ENCODE assay signal across 1 cellular context in the genomic region with DNA sequence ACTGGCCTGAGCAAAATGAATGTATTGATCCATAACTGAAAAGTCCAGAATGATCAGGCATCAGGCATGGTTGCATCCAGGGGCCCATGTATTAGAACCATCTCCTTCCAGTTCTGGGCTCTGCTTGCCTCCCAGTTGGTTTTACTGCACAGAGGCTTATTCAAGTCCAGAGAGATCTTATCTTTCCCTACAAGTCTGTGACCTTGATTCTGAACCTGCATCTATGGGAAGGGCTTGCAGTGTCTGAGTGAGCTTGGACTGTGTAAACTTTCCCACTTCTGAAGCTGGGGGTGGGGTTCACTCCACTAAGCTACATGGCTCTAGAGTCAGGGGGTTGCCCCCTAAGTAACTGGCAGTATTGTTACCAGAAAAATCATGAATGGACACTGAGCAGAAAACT.
TF ChIP-seq lines count a peak whose summit lies in the region.

No MANE protein-coding gene starts in this region.

TF ChIP-seq in HepG2, 621 proteins besides CTCF, POLR2A, EP300 and RAD21 (continued from another document and continues in another):
- TF ChIP-seq, protein P1, sequence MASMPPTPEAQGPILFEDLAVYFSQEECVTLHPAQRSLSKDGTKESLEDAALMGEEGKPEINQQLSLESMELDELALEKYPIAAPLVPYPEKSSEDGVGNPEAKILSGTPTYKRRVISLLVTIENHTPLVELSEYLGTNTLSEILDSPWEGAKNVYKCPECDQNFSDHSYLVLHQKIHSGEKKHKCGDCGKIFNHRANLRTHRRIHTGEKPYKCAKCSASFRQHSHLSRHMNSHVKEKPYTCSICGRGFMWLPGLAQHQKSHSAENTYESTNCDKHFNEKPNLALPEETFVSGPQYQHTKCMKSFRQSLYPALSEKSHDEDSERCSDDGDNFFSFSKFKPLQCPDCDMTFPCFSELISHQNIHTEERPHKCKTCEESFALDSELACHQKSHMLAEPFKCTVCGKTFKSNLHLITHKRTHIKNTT (CRISPR knock-in tag; IDR thresholded peaks at IDR 0.05) = no peak
- TF ChIP-seq STAT5B (CRISPR knock-in tag; IDR thresholded peaks at IDR 0.05) = no peak
- no peak for TF ChIP-seq ZSCAN9 (CRISPR knock-in tag; IDR thresholded peaks at IDR 0.05; ENCODE audit: borderline replicate concordance)
- TF ChIP-seq, protein P2, sequence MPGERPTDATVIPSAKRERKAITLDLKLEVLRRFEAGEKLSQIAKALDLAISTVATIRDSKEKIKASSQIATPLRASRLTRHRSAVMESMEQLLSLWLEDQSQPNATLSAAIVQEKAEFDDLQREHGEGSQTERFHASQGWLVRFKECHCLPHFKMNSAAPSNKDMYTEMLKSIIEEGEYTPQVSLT (CRISPR knock-in tag; IDR thresholded peaks at IDR 0.05; ENCODE audit: borderline replicate concordance, low read depth) = no peak
- TF ChIP-seq ZEB1 (IDR thresholded peaks at IDR 0.05; ENCODE audit: insufficient replicate concordance, low read depth) = no peak
- no peak for TF ChIP-seq CBX1 (IDR thresholded peaks at IDR 0.05; ENCODE audit: low read depth)
- no peak for TF ChIP-seq ZFP36L1 (CRISPR knock-in tag; IDR thresholded peaks at IDR 0.05)
- no peak for TF ChIP-seq ZNF446 (CRISPR knock-in tag; IDR thresholded peaks at IDR 0.05)
- no peak for TF ChIP-seq XBP1 (CRISPR knock-in tag; IDR thresholded peaks at IDR 0.05)
- no peak for TF ChIP-seq MTA1 (CRISPR knock-in tag; IDR thresholded peaks at IDR 0.05; ENCODE audit: borderline replicate concordance)
- TF ChIP-seq ZNF556 (CRISPR knock-in tag; IDR thresholded peaks at IDR 0.05; ENCODE audit: borderline replicate concordance) = no peak
- TF ChIP-seq IKZF4 (CRISPR knock-in tag; IDR thresholded peaks at IDR 0.05; ENCODE audit: borderline replicate concordance, low read depth, not compliant biosample characterization) = no peak
- TF ChIP-seq, protein P3, sequence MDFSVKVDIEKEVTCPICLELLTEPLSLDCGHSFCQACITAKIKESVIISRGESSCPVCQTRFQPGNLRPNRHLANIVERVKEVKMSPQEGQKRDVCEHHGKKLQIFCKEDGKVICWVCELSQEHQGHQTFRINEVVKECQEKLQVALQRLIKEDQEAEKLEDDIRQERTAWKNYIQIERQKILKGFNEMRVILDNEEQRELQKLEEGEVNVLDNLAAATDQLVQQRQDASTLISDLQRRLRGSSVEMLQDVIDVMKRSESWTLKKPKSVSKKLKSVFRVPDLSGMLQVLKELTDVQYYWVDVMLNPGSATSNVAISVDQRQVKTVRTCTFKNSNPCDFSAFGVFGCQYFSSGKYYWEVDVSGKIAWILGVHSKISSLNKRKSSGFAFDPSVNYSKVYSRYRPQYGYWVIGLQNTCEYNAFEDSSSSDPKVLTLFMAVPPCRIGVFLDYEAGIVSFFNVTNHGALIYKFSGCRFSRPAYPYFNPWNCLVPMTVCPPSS (IDR thresholded peaks at IDR 0.05) = no peak
- TF ChIP-seq NFE2 (CRISPR knock-in tag; IDR thresholded peaks at IDR 0.05) = no peak
- no peak for TF ChIP-seq ATAD3A (CRISPR knock-in tag; IDR thresholded peaks at IDR 0.05)
- TF ChIP-seq NONO (IDR thresholded peaks at IDR 0.05) = no peak
- no peak for TF ChIP-seq NONO (CRISPR knock-in tag; conservative IDR thresholded peaks at IDR 0.05)
- TF ChIP-seq CEBPG (CRISPR knock-in tag; IDR thresholded peaks at IDR 0.05) = peak; percentile 37
- peak; percentile 84 for TF ChIP-seq TBL1XR1 (IDR thresholded peaks at IDR 0.05; ENCODE audit: borderline replicate concordance, low read length, partially characterized antibody)
- TF ChIP-seq ZBTB38 (CRISPR knock-in tag; IDR thresholded peaks at IDR 0.05) = no peak
- TF ChIP-seq ZFAT (CRISPR knock-in tag; conservative IDR thresholded peaks at IDR 0.05) = no peak
- TF ChIP-seq TBP (CRISPR knock-in tag; IDR thresholded peaks at IDR 0.05) = no peak
- TF ChIP-seq ZNF570 (CRISPR knock-in tag; IDR thresholded peaks at IDR 0.05; ENCODE audit: borderline replicate concordance) = no peak
- no peak for TF ChIP-seq ZNF776 (CRISPR knock-in tag; IDR thresholded peaks at IDR 0.05)
- TF ChIP-seq ZMYM4 (CRISPR knock-in tag; IDR thresholded peaks at IDR 0.05) = no peak
- peak; percentile 83 for TF ChIP-seq RXRB (CRISPR knock-in tag; IDR thresholded peaks at IDR 0.05; ENCODE audit: borderline replicate concordance)
- peak; percentile 60; the same call in 1 of the 2 replicates for TF ChIP-seq ISL2 (CRISPR knock-in tag; IDR thresholded peaks at IDR 0.05)
- TF ChIP-seq, protein P4, sequence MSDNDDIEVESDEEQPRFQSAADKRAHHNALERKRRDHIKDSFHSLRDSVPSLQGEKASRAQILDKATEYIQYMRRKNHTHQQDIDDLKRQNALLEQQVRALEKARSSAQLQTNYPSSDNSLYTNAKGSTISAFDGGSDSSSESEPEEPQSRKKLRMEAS (IDR thresholded peaks at IDR 0.05) = no peak
- TF ChIP-seq, protein P5, sequence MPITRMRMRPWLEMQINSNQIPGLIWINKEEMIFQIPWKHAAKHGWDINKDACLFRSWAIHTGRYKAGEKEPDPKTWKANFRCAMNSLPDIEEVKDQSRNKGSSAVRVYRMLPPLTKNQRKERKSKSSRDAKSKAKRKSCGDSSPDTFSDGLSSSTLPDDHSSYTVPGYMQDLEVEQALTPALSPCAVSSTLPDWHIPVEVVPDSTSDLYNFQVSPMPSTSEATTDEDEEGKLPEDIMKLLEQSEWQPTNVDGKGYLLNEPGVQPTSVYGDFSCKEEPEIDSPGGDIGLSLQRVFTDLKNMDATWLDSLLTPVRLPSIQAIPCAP (CRISPR knock-in tag; IDR thresholded peaks at IDR 0.05; ENCODE audit: low read depth) = no peak
- no peak for TF ChIP-seq NR2F1 (CRISPR knock-in tag; IDR thresholded peaks at IDR 0.05)
- TF ChIP-seq ESRRA (CRISPR knock-in tag; IDR thresholded peaks at IDR 0.05; ENCODE audit: low read depth) = no peak
- no peak for TF ChIP-seq ZBTB1 (CRISPR knock-in tag; IDR thresholded peaks at IDR 0.05; ENCODE audit: borderline replicate concordance)
- TF ChIP-seq, protein P6, sequence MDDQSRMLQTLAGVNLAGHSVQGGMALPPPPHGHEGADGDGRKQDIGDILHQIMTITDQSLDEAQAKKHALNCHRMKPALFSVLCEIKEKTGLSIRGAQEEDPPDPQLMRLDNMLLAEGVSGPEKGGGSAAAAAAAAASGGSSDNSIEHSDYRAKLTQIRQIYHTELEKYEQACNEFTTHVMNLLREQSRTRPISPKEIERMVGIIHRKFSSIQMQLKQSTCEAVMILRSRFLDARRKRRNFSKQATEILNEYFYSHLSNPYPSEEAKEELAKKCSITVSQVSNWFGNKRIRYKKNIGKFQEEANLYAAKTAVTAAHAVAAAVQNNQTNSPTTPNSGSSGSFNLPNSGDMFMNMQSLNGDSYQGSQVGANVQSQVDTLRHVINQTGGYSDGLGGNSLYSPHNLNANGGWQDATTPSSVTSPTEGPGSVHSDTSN (CRISPR knock-in tag; IDR thresholded peaks at IDR 0.05; ENCODE audit: borderline replicate concordance) = no peak
- TF ChIP-seq, protein P7, sequence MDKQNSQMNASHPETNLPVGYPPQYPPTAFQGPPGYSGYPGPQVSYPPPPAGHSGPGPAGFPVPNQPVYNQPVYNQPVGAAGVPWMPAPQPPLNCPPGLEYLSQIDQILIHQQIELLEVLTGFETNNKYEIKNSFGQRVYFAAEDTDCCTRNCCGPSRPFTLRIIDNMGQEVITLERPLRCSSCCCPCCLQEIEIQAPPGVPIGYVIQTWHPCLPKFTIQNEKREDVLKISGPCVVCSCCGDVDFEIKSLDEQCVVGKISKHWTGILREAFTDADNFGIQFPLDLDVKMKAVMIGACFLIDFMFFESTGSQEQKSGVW (CRISPR knock-in tag; IDR thresholded peaks at IDR 0.05; ENCODE audit: borderline replicate concordance) = no peak
- TF ChIP-seq, protein P8, sequence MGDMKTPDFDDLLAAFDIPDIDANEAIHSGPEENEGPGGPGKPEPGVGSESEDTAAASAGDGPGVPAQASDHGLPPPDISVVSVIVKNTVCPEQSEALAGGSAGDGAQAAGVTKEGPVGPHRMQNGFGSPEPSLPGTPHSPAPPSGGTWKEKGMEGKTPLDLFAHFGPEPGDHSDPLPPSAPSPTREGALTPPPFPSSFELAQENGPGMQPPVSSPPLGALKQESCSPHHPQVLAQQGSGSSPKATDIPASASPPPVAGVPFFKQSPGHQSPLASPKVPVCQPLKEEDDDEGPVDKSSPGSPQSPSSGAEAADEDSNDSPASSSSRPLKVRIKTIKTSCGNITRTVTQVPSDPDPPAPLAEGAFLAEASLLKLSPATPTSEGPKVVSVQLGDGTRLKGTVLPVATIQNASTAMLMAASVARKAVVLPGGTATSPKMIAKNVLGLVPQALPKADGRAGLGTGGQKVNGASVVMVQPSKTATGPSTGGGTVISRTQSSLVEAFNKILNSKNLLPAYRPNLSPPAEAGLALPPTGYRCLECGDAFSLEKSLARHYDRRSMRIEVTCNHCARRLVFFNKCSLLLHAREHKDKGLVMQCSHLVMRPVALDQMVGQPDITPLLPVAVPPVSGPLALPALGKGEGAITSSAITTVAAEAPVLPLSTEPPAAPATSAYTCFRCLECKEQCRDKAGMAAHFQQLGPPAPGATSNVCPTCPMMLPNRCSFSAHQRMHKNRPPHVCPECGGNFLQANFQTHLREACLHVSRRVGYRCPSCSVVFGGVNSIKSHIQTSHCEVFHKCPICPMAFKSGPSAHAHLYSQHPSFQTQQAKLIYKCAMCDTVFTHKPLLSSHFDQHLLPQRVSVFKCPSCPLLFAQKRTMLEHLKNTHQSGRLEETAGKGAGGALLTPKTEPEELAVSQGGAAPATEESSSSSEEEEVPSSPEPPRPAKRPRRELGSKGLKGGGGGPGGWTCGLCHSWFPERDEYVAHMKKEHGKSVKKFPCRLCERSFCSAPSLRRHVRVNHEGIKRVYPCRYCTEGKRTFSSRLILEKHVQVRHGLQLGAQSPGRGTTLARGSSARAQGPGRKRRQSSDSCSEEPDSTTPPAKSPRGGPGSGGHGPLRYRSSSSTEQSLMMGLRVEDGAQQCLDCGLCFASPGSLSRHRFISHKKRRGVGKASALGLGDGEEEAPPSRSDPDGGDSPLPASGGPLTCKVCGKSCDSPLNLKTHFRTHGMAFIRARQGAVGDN (CRISPR knock-in tag; IDR thresholded peaks at IDR 0.05) = no peak
- no peak for TF ChIP-seq TAF1 (CRISPR knock-in tag; IDR thresholded peaks at IDR 0.05)
- TF ChIP-seq, protein P9, sequence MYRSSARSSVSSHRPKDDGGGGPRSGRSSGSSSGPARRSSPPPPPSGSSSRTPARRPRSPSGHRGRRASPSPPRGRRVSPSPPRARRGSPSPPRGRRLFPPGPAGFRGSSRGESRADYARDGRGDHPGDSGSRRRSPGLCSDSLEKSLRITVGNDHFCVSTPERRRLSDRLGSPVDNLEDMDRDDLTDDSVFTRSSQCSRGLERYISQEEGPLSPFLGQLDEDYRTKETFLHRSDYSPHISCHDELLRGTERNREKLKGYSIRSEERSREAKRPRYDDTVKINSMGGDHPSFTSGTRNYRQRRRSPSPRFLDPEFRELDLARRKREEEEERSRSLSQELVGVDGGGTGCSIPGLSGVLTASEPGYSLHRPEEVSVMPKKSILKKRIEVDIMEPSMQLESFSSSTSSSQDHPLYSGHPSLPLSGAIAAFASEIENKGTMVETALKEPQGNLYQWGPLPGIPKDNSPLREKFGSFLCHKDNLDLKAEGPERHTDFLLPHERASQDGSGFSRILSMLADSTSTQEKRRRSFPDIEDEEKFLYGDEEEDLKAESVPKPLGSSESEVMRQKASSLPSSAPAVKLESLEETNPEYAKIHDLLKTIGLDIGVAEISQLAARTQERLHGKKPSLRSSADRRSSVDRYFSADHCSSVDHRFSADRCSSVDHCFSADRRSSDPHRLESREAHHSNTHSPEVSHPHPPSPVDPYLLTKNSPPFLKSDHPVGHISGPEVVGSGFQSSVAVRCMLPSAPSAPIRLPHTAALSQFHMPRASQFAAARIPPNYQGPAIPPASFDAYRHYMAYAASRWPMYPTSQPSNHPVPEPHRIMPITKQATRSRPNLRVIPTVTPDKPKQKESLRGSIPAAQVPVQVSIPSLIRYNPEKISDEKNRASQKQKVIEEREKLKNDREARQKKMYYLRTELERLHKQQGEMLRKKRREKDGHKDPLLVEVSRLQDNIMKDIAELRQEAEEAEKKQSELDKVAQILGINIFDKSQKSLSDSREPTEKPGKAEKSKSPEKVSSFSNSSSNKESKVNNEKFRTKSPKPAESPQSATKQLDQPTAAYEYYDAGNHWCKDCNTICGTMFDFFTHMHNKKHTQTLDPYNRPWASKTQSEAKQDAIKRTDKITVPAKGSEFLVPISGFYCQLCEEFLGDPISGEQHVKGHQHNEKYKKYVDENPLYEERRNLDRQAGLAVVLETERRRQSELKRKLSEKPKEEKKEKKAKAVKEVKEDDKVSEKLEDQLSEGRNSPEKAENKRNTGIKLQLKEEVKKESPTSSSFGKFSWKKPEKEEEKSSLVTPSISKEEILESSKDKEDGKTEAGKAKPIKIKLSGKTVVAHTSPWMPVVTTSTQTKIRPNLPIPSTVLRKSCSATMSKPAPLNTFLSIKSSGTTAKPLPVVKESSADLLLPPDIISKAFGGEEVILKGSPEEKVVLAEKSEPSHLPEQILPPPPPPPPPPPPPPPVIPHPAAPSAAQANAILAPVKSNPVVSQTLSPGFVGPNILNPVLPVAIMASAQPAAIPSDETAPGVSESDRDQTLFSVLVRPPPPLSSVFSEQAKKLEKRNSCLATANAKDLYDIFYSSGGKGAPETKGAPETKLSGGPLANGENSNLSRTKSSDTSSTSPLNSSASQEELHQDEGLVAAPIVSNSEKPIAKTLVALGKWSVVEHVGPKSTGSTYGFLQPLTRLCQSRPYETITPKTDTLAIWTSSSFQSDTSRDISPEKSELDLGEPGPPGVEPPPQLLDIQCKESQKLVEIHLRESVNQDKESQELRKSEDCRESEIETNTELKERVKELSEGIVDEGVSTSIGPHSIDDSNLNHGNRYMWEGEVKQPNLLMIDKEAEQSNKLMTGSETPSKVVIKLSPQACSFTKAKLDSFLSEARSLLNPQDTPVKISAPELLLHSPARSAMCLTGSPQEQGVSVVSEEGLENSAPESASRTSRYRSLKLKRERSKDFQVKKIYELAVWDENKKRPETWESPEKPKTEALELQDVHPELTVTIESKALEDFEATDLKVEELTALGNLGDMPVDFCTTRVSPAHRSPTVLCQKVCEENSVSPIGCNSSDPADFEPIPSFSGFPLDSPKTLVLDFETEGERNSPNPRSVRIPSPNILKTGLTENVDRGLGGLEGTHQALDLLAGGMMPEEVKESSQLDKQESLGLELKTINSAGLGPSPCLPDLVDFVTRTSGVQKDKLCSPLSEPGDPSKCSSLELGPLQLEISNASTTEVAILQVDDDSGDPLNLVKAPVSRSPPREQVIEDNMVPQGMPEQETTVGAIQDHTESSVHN (CRISPR knock-in tag; IDR thresholded peaks at IDR 0.05) = no peak
- TF ChIP-seq SRY (CRISPR knock-in tag; IDR thresholded peaks at IDR 0.05) = no peak
- TF ChIP-seq, protein P10, sequence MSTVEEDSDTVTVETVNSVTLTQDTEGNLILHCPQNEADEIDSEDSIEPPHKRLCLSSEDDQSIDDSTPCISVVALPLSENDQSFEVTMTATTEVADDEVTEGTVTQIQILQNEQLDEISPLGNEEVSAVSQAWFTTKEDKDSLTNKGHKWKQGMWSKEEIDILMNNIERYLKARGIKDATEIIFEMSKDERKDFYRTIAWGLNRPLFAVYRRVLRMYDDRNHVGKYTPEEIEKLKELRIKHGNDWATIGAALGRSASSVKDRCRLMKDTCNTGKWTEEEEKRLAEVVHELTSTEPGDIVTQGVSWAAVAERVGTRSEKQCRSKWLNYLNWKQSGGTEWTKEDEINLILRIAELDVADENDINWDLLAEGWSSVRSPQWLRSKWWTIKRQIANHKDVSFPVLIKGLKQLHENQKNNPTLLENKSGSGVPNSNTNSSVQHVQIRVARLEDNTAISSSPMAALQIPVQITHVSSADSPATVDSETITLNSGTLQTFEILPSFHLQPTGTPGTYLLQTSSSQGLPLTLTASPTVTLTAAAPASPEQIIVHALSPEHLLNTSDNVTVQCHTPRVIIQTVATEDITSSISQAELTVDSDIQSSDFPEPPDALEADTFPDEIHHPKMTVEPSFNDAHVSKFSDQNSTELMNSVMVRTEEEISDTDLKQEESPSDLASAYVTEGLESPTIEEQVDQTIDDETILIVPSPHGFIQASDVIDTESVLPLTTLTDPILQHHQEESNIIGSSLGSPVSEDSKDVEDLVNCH (CRISPR knock-in tag; IDR thresholded peaks at IDR 0.05) = no peak
- TF ChIP-seq PRPF4 (IDR thresholded peaks at IDR 0.05; ENCODE audit: low read depth, low read length, poor library complexity, severe bottlenecking) = no peak
- no peak for TF ChIP-seq ZNF607 (CRISPR knock-in tag; IDR thresholded peaks at IDR 0.05; ENCODE audit: borderline replicate concordance)
- TF ChIP-seq MEF2D (CRISPR knock-in tag; IDR thresholded peaks at IDR 0.05) = no peak
